8 cellular contexts compared by ENCODE assay signal in genomic region chr1:940121-941026, GRCh38. TPM values are rescaled to one million over a fixed set of nuclear protein-coding genes. Genes with fewer than 3 reads are reported as not detected.
DNase-seq lines count a peak whose midpoint lies in the region; ATAC-seq lines count a peak whose summit lies in the region.

No MANE protein-coding gene starts in this region.

- H3K9me3 ChIP-seq in ectodermal cell (ENCODE audit: control insufficient read depth, low read length), result no peaks in the 10 kb centered on the region

- H3K36me3 ChIP-seq in H7 (replicated peaks; ENCODE audit: control insufficient read depth, insufficient read depth, low read length) (peaks cover 1% of the 10 kb centered on the region; the same call in 1 of the 2 replicates), ectodermal cell (ENCODE audit: control insufficient read depth, insufficient read depth, low read length) (no peaks in the 10 kb centered on the region), mesendoderm (ENCODE audit: control insufficient read depth, insufficient read depth, low read length) (no peaks in the 10 kb centered on the region)

- H3K27me3 ChIP-seq in H7 (ENCODE audit: control insufficient read depth, insufficient read depth, low read length) (peaks cover 67% of the 10 kb centered on the region), ectodermal cell (ENCODE audit: control insufficient read depth, insufficient read depth, low read length, poor library complexity, severe bottlenecking) (peaks cover 87% of the 10 kb centered on the region), mesendoderm (ENCODE audit: insufficient read depth, low read length, poor library complexity) (no peaks in the 10 kb centered on the region)

- peak overlapping the region; percentile 90 for H3K9ac ChIP-seq in mesendoderm (ENCODE audit: low read length)

- H2BK5ac ChIP-seq in mesendoderm (ENCODE audit: low read length), result peak overlapping the region; percentile 62

- H3K4me3 ChIP-seq in H7 (ENCODE audit: insufficient read depth, low read depth, low read length), result peak overlapping the region; percentile 50
- peak overlapping the region; percentile 14 for H3K4me3 ChIP-seq in ectodermal cell (ENCODE audit: insufficient read depth, low read depth, low read length)
- H3K4me3 ChIP-seq in mesendoderm (ENCODE audit: low read length), result peak overlapping the region; percentile 31

- H4K8ac ChIP-seq in mesendoderm (ENCODE audit: low read depth, low read length), result no peak overlapping the region

- peak overlapping the region; percentile 60 for H3K4me2 ChIP-seq in mesendoderm (ENCODE audit: low read length)

- H3K4me1 ChIP-seq in ectodermal cell (ENCODE audit: control insufficient read depth, insufficient read depth, low read length) (peaks cover 46% of the 10 kb centered on the region), mesendoderm (ENCODE audit: control insufficient read depth, low read depth, low read length) (peaks cover 9% of the 10 kb centered on the region)

- WGBS in ectodermal cell, 2 experiments, result 1% methylated on average over 86 of the region's 86 CpGs
- WGBS in mesendoderm (ENCODE audit: extremely low coverage, insufficient coverage, low lambda C conversion rate), result no CpG with 5 or more reads among the region's 86 CpGs

- H2BK15ac ChIP-seq in mesendoderm (replicated peaks; ENCODE audit: low read depth), result no peak overlapping the region

- peak overlapping the region; percentile 96 for H3K56ac ChIP-seq in mesendoderm (ENCODE audit: low read length)

- peak overlapping the region; percentile 61 for H3K18ac ChIP-seq in mesendoderm (ENCODE audit: low read length)

- peak overlapping the region; percentile 98 for H3K4ac ChIP-seq in mesendoderm (ENCODE audit: low read depth, low read length)

- no peak overlapping the region for H4K5ac ChIP-seq in mesendoderm (ENCODE audit: low read length)

- H3K79me1 ChIP-seq in mesendoderm (ENCODE audit: low read length), result no peaks in the 10 kb centered on the region

- peak overlapping the region; percentile 98 for H3K23ac ChIP-seq in mesendoderm (ENCODE audit: low read length)

- H3K79me2 ChIP-seq in mesendoderm (ENCODE audit: control insufficient read depth, insufficient read depth, low read length), result no peaks in the 10 kb centered on the region

- DNase-seq in AG20443 (ENCODE audit: low spot score) (peak; percentile 78), H7 (peak; percentile 95), RPMI8226 (peak; percentile 91), mesendoderm (peak; percentile 80), ureter (ENCODE audit: low spot score) (peak; percentile 69), OCI-M2 (lab: John Stamatoyannopoulos, UW; ENCODE audit: unreplicated experiment) (no peak)

- peak overlapping the region; percentile 14 for H2BK120ac ChIP-seq in mesendoderm (ENCODE audit: low read depth, low read length)

- H2AK5ac ChIP-seq in mesendoderm (ENCODE audit: low read length), result no peak overlapping the region

- no peak for ATAC-seq in HG02870 (IDR thresholded peaks at IDR 0.05; ENCODE audit: unreplicated experiment)

- H3K27ac ChIP-seq in ectodermal cell (ENCODE audit: insufficient read depth, low read depth, low read length, poor library complexity, severe bottlenecking), result no peak overlapping the region
- peak overlapping the region; percentile 36 for H3K27ac ChIP-seq in mesendoderm (ENCODE audit: low read depth, low read length)

RNA-seq across cellular contexts. Expression of gene SAMD11, which starts 16.7 kb away (rescaled TPM):
- 14.8 and 17.4 TPM in 2 replicates for total RNA-seq in H7 (2014; rRNA removed; shearing (Covaris generic))
- polyA plus RNA-seq in ectodermal cell (2013, experiment 1 of 4), result 5.1 TPM
- 4.9 TPM for polyA plus RNA-seq in ectodermal cell (2013, experiment 2 of 4)
- 10.0 TPM for polyA plus RNA-seq in ectodermal cell (2013, experiment 3 of 4)
- 10.2 TPM for polyA plus RNA-seq in ectodermal cell (2013, experiment 4 of 4)
- 2.7 TPM for polyA plus RNA-seq in mesendoderm (2013, experiment 1 of 2)
- 2.2 TPM for polyA plus RNA-seq in mesendoderm (2013, experiment 2 of 2)
- 13.9 TPM for total RNA-seq in ureter

RNA-seq across cellular contexts. Expression of gene NOC2L, which starts 18.7 kb away (rescaled TPM):
- 239 and 287 TPM in 2 replicates for total RNA-seq in H7 (2014; rRNA removed; shearing (Covaris generic))
- polyA plus RNA-seq in ectodermal cell (2013, experiment 1 of 4), result 90.0 TPM
- 87.3 TPM for polyA plus RNA-seq in ectodermal cell (2013, experiment 2 of 4)
- 58.0 TPM for polyA plus RNA-seq in ectodermal cell (2013, experiment 3 of 4)
- polyA plus RNA-seq in ectodermal cell (2013, experiment 4 of 4), result 57.1 TPM
- 80.8 TPM for polyA plus RNA-seq in mesendoderm (2013, experiment 1 of 2)
- 79.8 TPM for polyA plus RNA-seq in mesendoderm (2013, experiment 2 of 2)
- 71.9 TPM for total RNA-seq in ureter

RNA-seq across cellular contexts. Expression of gene KLHL17, which starts 20.0 kb away (rescaled TPM):
- total RNA-seq in H7 (2014; rRNA removed; shearing (Covaris generic)), result 50.8 and 87.8 TPM in 2 replicates
- 27.9 TPM for polyA plus RNA-seq in ectodermal cell (2013, experiment 1 of 4)
- 23.2 TPM for polyA plus RNA-seq in ectodermal cell (2013, experiment 2 of 4)
- 24.3 TPM for polyA plus RNA-seq in ectodermal cell (2013, experiment 3 of 4)
- 26.7 TPM for polyA plus RNA-seq in ectodermal cell (2013, experiment 4 of 4)
- 10.4 TPM for polyA plus RNA-seq in mesendoderm (2013, experiment 1 of 2)
- 10.3 TPM for polyA plus RNA-seq in mesendoderm (2013, experiment 2 of 2)
- total RNA-seq in ureter, result 8.6 TPM

RNA-seq across cellular contexts. Expression of gene PLEKHN1, which starts 25.9 kb away (rescaled TPM):
- total RNA-seq in H7 (2014; rRNA removed; shearing (Covaris generic)), result 1.6 and 2.0 TPM in 2 replicates
- polyA plus RNA-seq in ectodermal cell (2013, experiment 1 of 4), result not detected
- polyA plus RNA-seq in ectodermal cell (2013, experiment 2 of 4), result 0.14 TPM
- not detected for polyA plus RNA-seq in ectodermal cell (2013, experiment 3 of 4)
- polyA plus RNA-seq in ectodermal cell (2013, experiment 4 of 4), result 0.08 TPM
- polyA plus RNA-seq in mesendoderm (2013, experiment 1 of 2), result 0.20 TPM
- polyA plus RNA-seq in mesendoderm (2013, experiment 2 of 2), result 0.28 TPM
- total RNA-seq in ureter, result 28.5 TPM

RNA-seq across cellular contexts. Expression of gene PERM1, which starts 41.5 kb away (rescaled TPM):
- total RNA-seq in H7 (2014; rRNA removed; shearing (Covaris generic)), result not detected in 2 replicates
- polyA plus RNA-seq in ectodermal cell (2013, experiment 1 of 4), result not detected
- polyA plus RNA-seq in ectodermal cell (2013, experiment 2 of 4), result not detected
- polyA plus RNA-seq in ectodermal cell (2013, experiment 3 of 4), result not detected
- polyA plus RNA-seq in ectodermal cell (2013, experiment 4 of 4), result not detected
- polyA plus RNA-seq in mesendoderm (2013, experiment 1 of 2), result not detected
- not detected for polyA plus RNA-seq in mesendoderm (2013, experiment 2 of 2)
- 0.10 TPM for total RNA-seq in ureter
